ENCODE assay signal across 8 cellular contexts in genomic region chr20:45987108-45987780, GRCh38. TPM values are rescaled to one million over a fixed set of nuclear protein-coding genes. Genes with fewer than 3 reads are reported as not detected.
A peak's percentile ranks its signal among the peaks of the same experiment; 100 is the strongest.
DNase-seq lines count a peak whose midpoint lies in the region; ATAC-seq and TF ChIP-seq lines count a peak whose summit lies in the region.

No MANE protein-coding gene starts in this region.

- in situ Hi-C loops in GM23248 (cut with MboI): no loop called here

- no peaks in the 10 kb centered on the region for H3K27me3 ChIP-seq in BE2C
- H3K27me3 ChIP-seq in GM23248 (replicated peaks; ENCODE audit: insufficient read depth): peaks cover 4% of the 10 kb centered on the region; the same call in 1 of the 2 replicates

- peaks cover 3% of the 10 kb centered on the region for H3K4me1 Mint-ChIP-seq in activated CD4-positive, alpha-beta memory T cell treated with anti-CD3 and anti-CD28 coated beads for 36 hours (ENCODE audit: low read depth)
- H3K4me1 Mint-ChIP-seq in mesothelial cell of epicardium: no peaks in the 10 kb centered on the region

- 4 to 5% methylated on average over 16 of the region's 16 CpGs for WGBS in GM23248 (ENCODE audit: low coverage in 1 of 2, low lambda C conversion rate in 2 of 2, missing lambda C conversion rate in 2 of 2), 2 experiments

- H3K9ac ChIP-seq in GM23248: no peak overlapping the region

- no peaks in the 10 kb centered on the region for H3K9me3 ChIP-seq in BE2C
- H3K9me3 ChIP-seq in GM23248 (ENCODE audit: low read depth): no peaks in the 10 kb centered on the region

- no peaks in the 10 kb centered on the region for H3K9me3 Mint-ChIP-seq in activated CD4-positive, alpha-beta memory T cell treated with anti-CD3 and anti-CD28 coated beads for 36 hours
- no peaks in the 10 kb centered on the region for H3K9me3 Mint-ChIP-seq in mesothelial cell of epicardium

- H4K20me1 ChIP-seq in GM23248 (ENCODE audit: insufficient read depth): no peaks in the 10 kb centered on the region

- POLR2A ChIA-PET in activated CD4-positive, alpha-beta memory T cell treated with anti-CD3 and anti-CD28 coated beads for 36 hours (lab: Charles Lee): no interaction called here

- intact Hi-C loops in activated CD4-positive, alpha-beta memory T cell treated with anti-CD3 and anti-CD28 coated beads for 36 hours (cut with micrococcal nuclease): loop anchor here (1.0 kb wide), 1 partner anchor 26 kb away; no protein-coding TSS in a partner anchor

- H3K27me3 Mint-ChIP-seq in activated CD4-positive, alpha-beta memory T cell treated with anti-CD3 and anti-CD28 coated beads for 36 hours: no peaks in the 10 kb centered on the region
- peaks cover 5% of the 10 kb centered on the region for H3K27me3 Mint-ChIP-seq in mesothelial cell of epicardium (ENCODE audit: low read depth)

- TF ChIP-seq CTCF in BE2C (IDR thresholded peaks at IDR 0.05; ENCODE audit: low read depth, low read length) (peak; percentile 92), mesothelial cell of epicardium (IDR thresholded peaks at IDR 0.05; ENCODE audit: unreplicated experiment) (peak; percentile 80)

- no peak overlapping the region for H3K27ac ChIP-seq in GM23248

- no peaks in the 10 kb centered on the region for H3F3A ChIP-seq in GM23248 (ENCODE audit: insufficient read depth)

- H3K4me3 Mint-ChIP-seq in activated CD4-positive, alpha-beta memory T cell treated with anti-CD3 and anti-CD28 coated beads for 36 hours: no peak overlapping the region
- no peak overlapping the region for H3K4me3 Mint-ChIP-seq in mesothelial cell of epicardium

- H3K79me2 ChIP-seq in GM23248 (ENCODE audit: insufficient read depth): no peaks in the 10 kb centered on the region

- no peaks in the 10 kb centered on the region for H3K36me3 Mint-ChIP-seq in activated CD4-positive, alpha-beta memory T cell treated with anti-CD3 and anti-CD28 coated beads for 36 hours
- H3K36me3 Mint-ChIP-seq in mesothelial cell of epicardium: no peaks in the 10 kb centered on the region

- peak; percentile 88 for DNase-seq in BE2C
- DNase-seq in GM23248: peak; percentile 73
- peak; percentile 88 for DNase-seq in NCI-H82 (lab: John Stamatoyannopoulos, UW)
- peak; percentile 85 for DNase-seq in activated CD4-positive, alpha-beta memory T cell treated with anti-CD3 and anti-CD28 coated beads for 36 hours
- peak; percentile 90 for DNase-seq in ecto neural progenitor cell (ENCODE audit: low spot score)
- DNase-seq in mesothelial cell of epicardium (ENCODE audit: low spot score in 2 of 2, unreplicated experiment in 2 of 2): peak; percentile 49 to 80
- peak; percentile 72 for DNase-seq in stimulated activated CD8-positive, alpha-beta memory T cell treated with anti-CD3 and anti-CD28 coated beads, Interleukin-4, amount 100 ng/mL, for 24 hours (ENCODE audit: low read depth)

- CTCF ChIA-PET in activated CD4-positive, alpha-beta memory T cell treated with anti-CD3 and anti-CD28 coated beads for 36 hours (lab: Charles Lee): interaction anchor here (0.5 to 6.2 kb wide), 25 partner anchors 9 to 693 kb away, joined by 3 to 105 read pairs (median 5); partner anchors contain the start of genes MMP9 and ZNF335

- no peak for ATAC-seq in HG02678 (IDR thresholded peaks at IDR 0.05; ENCODE audit: unreplicated experiment)

- H3K9me2 ChIP-seq in GM23248 (ENCODE audit: insufficient read depth): no peaks in the 10 kb centered on the region

- no peak overlapping the region for H3K4me2 ChIP-seq in GM23248 (ENCODE audit: unreplicated experiment)

- no peak overlapping the region for H3K4me3 ChIP-seq in BE2C (ENCODE audit: low read depth, low read length)
- no peak overlapping the region for H3K4me3 ChIP-seq in GM23248

- H3K36me3 ChIP-seq in BE2C (no peaks in the 10 kb centered on the region), GM23248 (ENCODE audit: low read depth) (no peaks in the 10 kb centered on the region)

- H2AFZ ChIP-seq in GM23248: no peak overlapping the region

- H3K4me1 ChIP-seq in BE2C: no peaks in the 10 kb centered on the region
- no peaks in the 10 kb centered on the region for H3K4me1 ChIP-seq in GM23248 (ENCODE audit: insufficient read depth)

- H3K27ac Mint-ChIP-seq in activated CD4-positive, alpha-beta memory T cell treated with anti-CD3 and anti-CD28 coated beads for 36 hours: no peak overlapping the region
- H3K27ac Mint-ChIP-seq in mesothelial cell of epicardium: no peak overlapping the region

RNA-seq across cellular contexts. Expression of gene ZNF335, which starts 15.2 kb away (rescaled TPM):
- polyA plus RNA-seq in BE2C (2012; ENCODE audit: insufficient read depth, insufficient read length, low read depth): 23.4 TPM
- 10.8 and 12.6 TPM in 2 replicates for total RNA-seq in GM23248 (2014; rRNA removed; shearing (Covaris generic))
- polyA plus RNA-seq in GM23248 (2016; fragmentation: Nextera tagmentation; extraction: Ambion mirVana): 6.0 and 6.9 TPM in 2 replicates
- total RNA-seq in activated CD4-positive, alpha-beta memory T cell treated with anti-CD3 and anti-CD28 coated beads for 36 hours: 10 to 100 TPM; 24.1 to 26.0 TPM
- total RNA-seq in mesothelial cell of epicardium: 31.1 to 33.5 TPM (median 31.6 TPM) in 3 replicates

RNA-seq across cellular contexts. Expression of gene MMP9, which starts 21.5 kb away (rescaled TPM):
- polyA plus RNA-seq in BE2C (2012; ENCODE audit: insufficient read depth, insufficient read length, low read depth): not detected
- total RNA-seq in GM23248 (2014; rRNA removed; shearing (Covaris generic)): not detected in 2 replicates
- 0.10 and 0.13 TPM in 2 replicates for polyA plus RNA-seq in GM23248 (2016; fragmentation: Nextera tagmentation; extraction: Ambion mirVana)
- total RNA-seq in activated CD4-positive, alpha-beta memory T cell treated with anti-CD3 and anti-CD28 coated beads for 36 hours: under 1 TPM; 0.10 to 0.12 TPM
- 0.11 TPM in 1 of 3 replicates, not detected in the others for total RNA-seq in mesothelial cell of epicardium

RNA-seq across cellular contexts. Expression of gene SLC12A5, which starts 41.8 kb away (rescaled TPM):
- 9.0 TPM for polyA plus RNA-seq in BE2C (2012; ENCODE audit: insufficient read depth, insufficient read length, low read depth)
- not detected in 2 replicates for total RNA-seq in GM23248 (2014; rRNA removed; shearing (Covaris generic))
- polyA plus RNA-seq in GM23248 (2016; fragmentation: Nextera tagmentation; extraction: Ambion mirVana): 0.55 and 0.58 TPM in 2 replicates
- total RNA-seq in activated CD4-positive, alpha-beta memory T cell treated with anti-CD3 and anti-CD28 coated beads for 36 hours: under 1 TPM in 1 of 2 experiments, not detected in 1; 0.97 TPM
- total RNA-seq in mesothelial cell of epicardium: 6.9 to 9.1 TPM (median 7.7 TPM) in 3 replicates

RNA-seq across cellular contexts. Expression of gene PCIF1, which starts 52.8 kb away (rescaled TPM):
- polyA plus RNA-seq in BE2C (2012; ENCODE audit: insufficient read depth, insufficient read length, low read depth): 70.7 TPM
- 4.2 and 5.3 TPM in 2 replicates for total RNA-seq in GM23248 (2014; rRNA removed; shearing (Covaris generic))
- polyA plus RNA-seq in GM23248 (2016; fragmentation: Nextera tagmentation; extraction: Ambion mirVana): 23.8 and 24.3 TPM in 2 replicates
- 10 to 100 TPM; 29.9 to 33.0 TPM for total RNA-seq in activated CD4-positive, alpha-beta memory T cell treated with anti-CD3 and anti-CD28 coated beads for 36 hours
- 43.7 to 45.2 TPM (median 44.4 TPM) in 3 replicates for total RNA-seq in mesothelial cell of epicardium
